8 cellular contexts compared by ENCODE assay signal in the genomic region with DNA sequence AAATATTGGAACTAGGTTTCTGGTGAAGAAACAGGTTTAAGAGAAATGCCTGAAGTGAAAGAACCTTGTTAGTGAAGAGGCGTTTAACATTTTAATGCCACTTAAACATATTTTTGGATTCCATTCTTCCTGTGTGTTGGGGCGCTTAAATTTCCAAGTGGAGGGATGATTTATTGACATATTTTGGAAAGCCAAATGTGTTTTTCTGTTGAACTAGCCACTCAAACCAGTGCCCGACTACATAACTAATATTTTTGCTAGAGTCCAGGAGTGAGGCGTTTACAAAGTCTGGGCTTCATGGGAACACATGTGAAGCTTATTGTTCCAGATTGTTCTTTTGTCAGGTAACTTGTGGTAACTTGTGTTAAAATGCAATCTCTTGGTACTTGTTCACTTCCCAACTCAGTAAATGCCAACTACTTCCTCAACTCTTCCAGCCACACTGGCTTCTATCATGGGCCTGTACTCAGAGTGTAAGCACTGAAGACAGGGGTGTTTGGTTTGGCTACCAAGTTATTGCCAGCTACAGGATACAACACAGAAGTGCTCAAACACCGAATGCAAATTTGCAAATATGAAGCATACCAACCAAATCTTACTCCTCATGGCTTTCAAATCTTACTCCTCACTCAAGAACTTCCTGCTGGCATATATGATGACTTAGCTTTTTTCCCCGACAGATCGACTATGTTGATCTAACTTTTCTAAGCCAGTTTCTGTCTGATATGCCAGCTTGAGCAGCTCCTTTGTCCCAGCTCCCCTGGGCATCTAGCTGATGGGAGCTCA. TPM values are rescaled to one million over a fixed set of nuclear protein-coding genes. Genes with fewer than 3 reads are reported as not detected.
DNase-seq lines count a peak whose midpoint lies in the region; ATAC-seq and TF ChIP-seq lines count a peak whose summit lies in the region.

No MANE protein-coding gene starts in this region.

- intact Hi-C loops in HCT116 (cut with micrococcal nuclease), result no loop called here

- TF ChIP-seq RAD21 in HCT116 (IDR thresholded peaks at IDR 0.05; ENCODE audit: low read depth), result no peak

- H3K27ac ChIP-seq in HCT116 (ENCODE audit: low read depth, low read length) (peak overlapping the region; percentile 96), SU-DHL-6 (ENCODE audit: low read depth, low read length) (peak overlapping the region; percentile 90), skin epidermis (peak overlapping the region in 18 of 21 experiments; percentile 94 to 100 (median 98))

- no TSS peak for BruUV-seq in HCT116 (replicated peaks; lab: Mats Ljungman, UMichigan)

- H4K20me1 ChIP-seq in HCT116 (ENCODE audit: insufficient read depth), result peaks cover 52% of the 10 kb centered on the region
- H4K20me1 ChIP-seq in SU-DHL-6 (ENCODE audit: low read depth, low read length), result peaks cover 38% of the 10 kb centered on the region; the same call in 1 of the 2 replicates

- H3K9me3 ChIP-seq in HCT116 (ENCODE audit: control insufficient read depth in 1 of 2, insufficient read depth in 1 of 2, low read depth in 1 of 2, low read length in 2 of 2), result no peaks in the 10 kb centered on the region
- H3K9me3 ChIP-seq in SU-DHL-6 (ENCODE audit: insufficient read depth, low read length), result peaks cover 4% of the 10 kb centered on the region; the same call in 1 of the 2 replicates

- CTCF ChIA-PET in HCT116 (lab: Charles Lee), result no interaction called here

- H3K4me1 ChIP-seq in HCT116 (ENCODE audit: control insufficient read depth in 1 of 2, insufficient read depth in 2 of 2, low read length in 2 of 2), result peaks cover 30 to 67% of the 10 kb centered on the region in 2 experiments

- H3K9me2 ChIP-seq in HCT116 (ENCODE audit: insufficient read depth) (no peaks in the 10 kb centered on the region), SU-DHL-6 (replicated peaks; ENCODE audit: insufficient read depth, low read length) (no peaks in the 10 kb centered on the region)

- no peak for TF ChIP-seq CTCF in HCT116 (IDR thresholded peaks at IDR 0.05 in 2 of 3, conservative IDR thresholded peaks at IDR 0.05 in 1 of 3; ENCODE audit: borderline replicate concordance in 1 of 3, insufficient read depth in 1 of 3, low read depth in 2 of 3, low read length in 2 of 3)
- TF ChIP-seq CTCF in SU-DHL-6 (IDR thresholded peaks at IDR 0.05; ENCODE audit: insufficient read depth, low read length, poor library complexity, severe bottlenecking), result no peak
- TF ChIP-seq CTCF in fibroblast of the aortic adventitia (IDR thresholded peaks at IDR 0.05; ENCODE audit: insufficient read depth, low read length), result no peak

- RAD21 ChIA-PET in HCT116 (lab: Charles Lee; ENCODE audit: low non-redundant PET in 1 of 2, low total read pairs in 2 of 2, uncharacterized antibody in 2 of 2, unreplicated experiment in 2 of 2), result no interaction called here

- H3K79me2 ChIP-seq in HCT116 (ENCODE audit: insufficient read depth, low read length) (peaks cover 94% of the 10 kb centered on the region), SU-DHL-6 (ENCODE audit: insufficient read depth, low read length) (peaks cover 91% of the 10 kb centered on the region)

- peak overlapping the region; percentile 92 for H3K4me2 ChIP-seq in HCT116 (ENCODE audit: low read length)
- H3K4me2 ChIP-seq in SU-DHL-6 (ENCODE audit: low read depth, low read length, poor library complexity, severe bottlenecking), result peak overlapping the region; percentile 79

- ATAC-seq in HCT116 (no peak), HG03045 (IDR thresholded peaks at IDR 0.05; ENCODE audit: unreplicated experiment) (no peak)

- H3K36me3 ChIP-seq in HCT116 (ENCODE audit: control insufficient read depth in 1 of 2, insufficient read depth in 2 of 2, low read length in 2 of 2), result peaks cover 59 to 69% of the 10 kb centered on the region in 2 experiments
- H3K36me3 ChIP-seq in SU-DHL-6 (ENCODE audit: low read length), result peaks cover 60% of the 10 kb centered on the region

- peaks cover 76% of the 10 kb centered on the region for H3F3A ChIP-seq in SU-DHL-6 (ENCODE audit: insufficient read depth)

- H3K27me3 ChIP-seq in HCT116 (ENCODE audit: insufficient read depth, low read length) (no peaks in the 10 kb centered on the region), SU-DHL-6 (ENCODE audit: low read length) (no peaks in the 10 kb centered on the region)

- DNase-seq in HCT116 (ENCODE audit: low read depth, low spot score), result no peak
- DNase-seq in fibroblast of the aortic adventitia (ENCODE audit: low read depth), result no peak
- no peak for DNase-seq in amniotic stem cell (lab: John Stamatoyannopoulos, UW)
- DNase-seq in NCI-H1092 (lab: John Stamatoyannopoulos, UW), result no peak
- DNase-seq in hepatic stellate cell (ENCODE audit: low spot score), result no peak

- H3K4me3 ChIP-seq in HCT116 (replicated peaks in 1 of 2; ENCODE audit: low read depth in 1 of 2, low read length in 2 of 2), result peak overlapping the region; percentile 79 to 91
- H3K4me3 ChIP-seq in SU-DHL-6 (ENCODE audit: insufficient read depth, low read length, poor library complexity, severe bottlenecking), result peak overlapping the region; percentile 97
- peak overlapping the region; percentile 98 for H3K4me3 ChIP-seq in fibroblast of the aortic adventitia (ENCODE audit: low read depth, low read length)
- H3K4me3 ChIP-seq in skin epidermis, result peak overlapping the region; percentile 57 to 96 (median 83)

- TF ChIP-seq POLR2A in HCT116 (IDR thresholded peaks at IDR 0.05; ENCODE audit: borderline replicate concordance, extremely low read depth, insufficient read depth, insufficient read length), result no peak

- peak overlapping the region; percentile 98 for H3K9ac ChIP-seq in HCT116 (ENCODE audit: low read length)
- H3K9ac ChIP-seq in SU-DHL-6 (ENCODE audit: low read length), result peak overlapping the region; percentile 95

- H2AFZ ChIP-seq in HCT116 (ENCODE audit: low read depth, low read length, poor library complexity, severe bottlenecking), result no peak overlapping the region
- no peak overlapping the region for H2AFZ ChIP-seq in SU-DHL-6 (ENCODE audit: low read depth, low read length, severe bottlenecking)

- POLR2A ChIA-PET in HCT116 (lab: Charles Lee), result interaction anchor here (0.8 to 2.9 kb wide), 2 partner anchors 10 to 41 kb away, joined by 4 to 10 read pairs; no protein-coding TSS in a partner anchor

TF ChIP-seq in HCT116, 20 proteins besides CTCF, POLR2A, EP300 and RAD21:
- TF ChIP-seq EZH2 (IDR thresholded peaks at IDR 0.05) (no peak), POLR2AphosphoS5 (IDR thresholded peaks at IDR 0.05; ENCODE audit: low read depth, low read length) (peak; percentile 40), ZFX (IDR thresholded peaks at IDR 0.05) (no peak), ZNF274 (IDR thresholded peaks at IDR 0.05; ENCODE audit: low read depth, low read length) (no peak), SIN3A (IDR thresholded peaks at IDR 0.05; ENCODE audit: low read depth) (peak; percentile 39; the same call in 1 of the 2 replicates)

RNA-seq across cellular contexts. Expression of gene ZNFX1, which starts 2.0 kb away (rescaled TPM):
- 24.1 TPM for total RNA-seq in HCT116 (2021; ENCODE audit: unreplicated experiment)
- polyA plus RNA-seq in HCT116 (2012), result 11.8 and 14.2 TPM in 2 replicates
- total RNA-seq in fibroblast of the aortic adventitia (ENCODE audit: low replicate concordance), result 41.5 and 54.5 TPM in 2 replicates
